Comparison of ENCODE assay signal across 1 cellular context in genomic region chr11:47966621-47967020, GRCh38.
TF ChIP-seq lines count a peak whose summit lies in the region.

No MANE protein-coding gene starts in this region.

TF ChIP-seq in HepG2, 621 proteins besides CTCF, POLR2A, EP300 and RAD21 (continued from another document):
- TF ChIP-seq TEAD3 (CRISPR knock-in tag; optimal IDR thresholded peaks at IDR 0.05; ENCODE audit: borderline replicate concordance) (no peak), IRX3 (CRISPR knock-in tag; IDR thresholded peaks at IDR 0.05; ENCODE audit: borderline replicate concordance, low read depth) (no peak), GFI1 (CRISPR knock-in tag; IDR thresholded peaks at IDR 0.05; ENCODE audit: borderline replicate concordance) (no peak), ZNF282 (IDR thresholded peaks at IDR 0.05; ENCODE audit: partially characterized antibody) (no peak), ZNF746 (CRISPR knock-in tag; IDR thresholded peaks at IDR 0.05) (no peak)
